17 cellular contexts compared by ENCODE assay signal in genomic region chr1:17080085-17080759, GRCh38. TPM values are rescaled to one million over a fixed set of nuclear protein-coding genes. Genes with fewer than 3 reads are reported as not detected.
DNase-seq lines count a peak whose midpoint lies in the region; ATAC-seq, FAIRE-seq and TF ChIP-seq lines count a peak whose summit lies in the region.
"Had no signal": no experiment of that assay in that cellular context is flagged by ENCODE, and none has a peak within 500 bp of the region (broad histone marks: within the 10 kb centered on the region; RNA-seq: fewer than 3 reads in every experiment).

No MANE protein-coding gene starts in this region.

- H2AFZ ChIP-seq in GM12878 (ENCODE audit: control insufficient read depth, low read depth, low read length): no peak overlapping the region

- H3K9me3 ChIP-seq in HEK293 (ENCODE audit: control insufficient read depth, insufficient read depth, low read depth, low read length) (no peaks in the 10 kb centered on the region), GM12878 (replicated peaks; ENCODE audit: control insufficient read depth, insufficient read depth, low read length) (no peaks in the 10 kb centered on the region; the same call in 2 of the 3 replicates), neutrophil (no peaks in the 10 kb centered on the region), gastrocnemius medialis (no peaks in the 10 kb centered on the region)

- H3K4me2 ChIP-seq in GM12878 (ENCODE audit: control insufficient read depth, insufficient read depth): no peak overlapping the region

- no peak for TF ChIP-seq EP300 in GM12878 (IDR thresholded peaks at IDR 0.05; ENCODE audit: borderline replicate concordance in 1 of 2, control insufficient read depth in 1 of 2, low read depth in 2 of 2, low read length in 2 of 2)

- H3K9me3 Mint-ChIP-seq in immature natural killer cell: no peaks in the 10 kb centered on the region
- H3K9me3 Mint-ChIP-seq: CD8-positive, alpha-beta T cell had no signal

- TF ChIP-seq POLR2A in GM12878 (IDR thresholded peaks at IDR 0.05; ENCODE audit: low read depth, low read length) (no peak), gastrocnemius medialis (IDR thresholded peaks at IDR 0.05) (no peak)

- no peak overlapping the region for H3K27ac Mint-ChIP-seq in immature natural killer cell
- H3K27ac Mint-ChIP-seq: CD8-positive, alpha-beta T cell; IgD-negative memory B cell had no signal

- peaks cover 1 to 9% (median 1%) of the 10 kb centered on the region in 3 donors for H3K27me3 Mint-ChIP-seq in immature natural killer cell (ENCODE audit: low read depth in 3 of 3)

- H3K4me3 ChIP-seq in HEK293 (ENCODE audit: low read depth, low read length) (no peak overlapping the region), GM12878 (no peak overlapping the region), neutrophil (ENCODE audit: low read depth in 1 of 2, low read length in 1 of 2) (no peak overlapping the region), gastrocnemius medialis (no peak overlapping the region)

- H3K36me3 Mint-ChIP-seq in immature natural killer cell: no peaks in the 10 kb centered on the region
- H3K36me3 Mint-ChIP-seq: CD8-positive, alpha-beta T cell had no signal

- H3K27me3 ChIP-seq in GM12878 (replicated peaks in 1 of 2; ENCODE audit: control insufficient read depth in 2 of 2, insufficient read depth in 2 of 2, low read length in 1 of 2): 0 out of 4 replicates have a peak, but pooled peaks cover 0 to 1% of the 10 kb centered on the region in 2 experiments
- no peaks in the 10 kb centered on the region for H3K27me3 ChIP-seq in neutrophil
- H3K27me3 ChIP-seq in gastrocnemius medialis: no peaks in the 10 kb centered on the region

- peaks cover 0 to 2% of the 10 kb centered on the region in 2 donors for H3K4me1 Mint-ChIP-seq in immature natural killer cell

- H3K79me2 ChIP-seq in GM12878 (ENCODE audit: control insufficient read depth, insufficient read depth, low read length): no peaks in the 10 kb centered on the region

- in situ Hi-C loops in GM12878 (cut with MboI) (no loop called here), gastrocnemius medialis (cut with MboI; ENCODE audit: low sequenced_read_pairs in 4 of 4) (no loop called here)

- H3K9ac ChIP-seq in GM12878 (ENCODE audit: control insufficient read depth, insufficient read depth, low read length): no peak overlapping the region

- BruUV-seq in GM12878 (replicated peaks; lab: Mats Ljungman, UMichigan): no TSS peak

- CTCF ChIA-PET in HEK293 (lab: Yijun Ruan, JAX) (interaction anchor here (0.6 to 1.9 kb wide), 2 partner anchors 19 to 29 kb away, joined by 3 to 5 read pairs; no protein-coding TSS in a partner anchor), GM12878 (lab: Yijun Ruan, JAX) (interaction anchor here (0.5 to 1.1 kb wide), 5 partner anchors 15 to 887 kb away, joined by 3 to 4 read pairs (median 3); no protein-coding TSS in a partner anchor)

- RAD21 ChIA-PET in GM12878 (lab: Charles Lee; ENCODE audit: unreplicated experiment): interaction anchor here (0.7 to 2.0 kb wide), 2 partner anchors 20 to 39 kb away, joined by 4 to 8 read pairs; partner anchors contain the start of gene PADI2

- FAIRE-seq in GM12878 (lab: Jason Lieb, UNC): no peak
- FAIRE-seq: GM12891, H54 had no signal

- ATAC-seq in GM12878 (no peak), gastrocnemius medialis (no peak)
- ATAC-seq: CD8-positive, alpha-beta T cell; HCT116 had no signal

- H3K4me3 Mint-ChIP-seq in immature natural killer cell: no peak overlapping the region
- H3K4me3 Mint-ChIP-seq: CD14-positive monocyte; CD8-positive, alpha-beta T cell had no signal

- 49% methylated on average over 8 of the region's 8 CpGs for WGBS in GM12878 (ENCODE audit: insufficient coverage, insufficient replicate concordance, low lambda C conversion rate, missing lambda C conversion rate)

- DNase-seq in GM12878 (ENCODE audit: low read depth, low spot score) (no peak), gastrocnemius medialis (no peak), immature natural killer cell (no peak), RKO (ENCODE audit: low spot score) (no peak), DMS153 treated with DMSO at 0.1 percent for 48 hours (lab: John Stamatoyannopoulos, UW; ENCODE audit: unreplicated experiment) (no peak)
- no peak for DNase-seq in activated naive CD4-positive, alpha-beta T cell (lab: John Stamatoyannopoulos, UW)
- DNase-seq: CD8-positive, alpha-beta T cell; COR-L47; DMS53; Karpas-422 had no signal

- H3K36me3 ChIP-seq in HEK293 (ENCODE audit: control insufficient read depth in 2 of 2, insufficient read depth in 1 of 2, low read length in 2 of 2) (no peaks in the 10 kb centered on the region), GM12878 (ENCODE audit: control insufficient read depth in 2 of 2, insufficient read depth in 2 of 2, low read length in 1 of 2) (no peaks in the 10 kb centered on the region), neutrophil (peaks cover 98% of the 10 kb centered on the region), gastrocnemius medialis (peaks cover 0 to 50% of the 10 kb centered on the region in 2 donors)

- TF ChIP-seq CTCF in HEK293 (tag by site-specific recombination; IDR thresholded peaks at IDR 0.05) (no peak), GM12878 (IDR thresholded peaks at IDR 0.05 in 2 of 3, conservative IDR thresholded peaks at IDR 0.05 in 1 of 3; ENCODE audit: control insufficient read depth in 2 of 3, extremely low read depth in 1 of 3, insufficient read depth in 1 of 3, low read depth in 3 of 3, low read length in 3 of 3) (no peak), neutrophil (IDR thresholded peaks at IDR 0.05) (no peak), gastrocnemius medialis (IDR thresholded peaks at IDR 0.05 in 4 of 5, conservative IDR thresholded peaks at IDR 0.05 in 1 of 5) (no peak)

- SMC1A ChIA-PET in GM12878 (lab: Charles Lee; ENCODE audit: uncharacterized antibody, unreplicated experiment): interaction anchor here (1.0 to 1.7 kb wide), 3 partner anchors 18 to 32 kb away, joined by 3 to 7 read pairs (median 6); no protein-coding TSS in a partner anchor

- no peak for TF ChIP-seq RAD21 in GM12878 (IDR thresholded peaks at IDR 0.05; ENCODE audit: insufficient read depth, low read depth, low read length)

- H3K4me1 ChIP-seq in HEK293 (ENCODE audit: control insufficient read depth, insufficient read depth, low read length): no peaks in the 10 kb centered on the region
- peaks cover 14% of the 10 kb centered on the region for H3K4me1 ChIP-seq in GM12878 (ENCODE audit: control insufficient read depth, insufficient read depth, low read length)
- peaks cover 36 to 55% of the 10 kb centered on the region in 2 experiments for H3K4me1 ChIP-seq in neutrophil (ENCODE audit: control insufficient read depth in 1 of 2, insufficient read depth in 1 of 2, low read depth in 1 of 2, low read length in 1 of 2)
- H3K4me1 ChIP-seq in gastrocnemius medialis: peaks cover 19 to 29% of the 10 kb centered on the region in 2 donors

- no peaks in the 10 kb centered on the region for H4K20me1 ChIP-seq in GM12878 (ENCODE audit: control insufficient read depth, insufficient read depth)

- intact Hi-C loops in GM12878 (cut with micrococcal nuclease; ENCODE audit: unreplicated experiment): no loop called here
- intact Hi-C loops in gastrocnemius medialis (cut with DNase I; ENCODE audit: low total_unique reads): no loop called here

- POLR2A ChIA-PET in HEK293 (lab: Yijun Ruan, JAX) (no interaction called here), GM12878 (lab: Charles Lee) (interaction anchor here (1.1 to 1.6 kb wide), 3 partner anchors 14 to 41 kb away, joined by 3 to 12 read pairs (median 6); no protein-coding TSS in a partner anchor)

- H3K27ac ChIP-seq in HEK293 (ENCODE audit: extremely low read depth, low read depth, low read length) (no peak overlapping the region), GM12878 (ENCODE audit: control insufficient read depth, insufficient read depth) (no peak overlapping the region), neutrophil (peak overlapping the region; percentile 66), gastrocnemius medialis (peak overlapping the region; percentile 47 to 97 (median 68))

RNA-seq across cellular contexts. Expression of gene SDHB, which starts 26.4 kb away (rescaled TPM):
- total RNA-seq in GM12878 (2013; cell fraction: nucleolus; rRNA removed): 55.7 and 56.3 TPM in 2 replicates
- 185 and 207 TPM in 2 replicates for total RNA-seq in GM12878 (2014; rRNA removed)
- total RNA-seq in GM12878 (2014; rRNA removed; fragmentation: Illumina TruSeq; extraction: Trizol): 147 and 157 TPM in 2 replicates
- total RNA-seq in GM12878 (2021): 122 and 124 TPM in 2 replicates
- 68.9 TPM for polyA plus RNA-seq in GM12878 (2011; ENCODE audit: low read depth)
- 319 and 379 TPM in 2 replicates for polyA plus RNA-seq in GM12878 (2011; rRNA removed)
- polyA plus RNA-seq in GM12878 (2011; cell fraction: cytosol; rRNA removed): 203 and 219 TPM in 2 replicates
- polyA plus RNA-seq in GM12878 (2011; cell fraction: nucleus; rRNA removed): 140 and 142 TPM in 2 replicates
- 83.3 and 94.6 TPM in 2 replicates for polyA plus RNA-seq in GM12878 (2012)
- polyA plus RNA-seq in GM12878 (2014; fragmentation: Illumina TruSeq; extraction: Trizol): 192 and 230 TPM in 2 replicates
- 100 to 1,000 TPM; 101 to 215 TPM for polyA plus RNA-seq in GM12878 (2014; fragmentation: Nextera tagmentation; extraction: Ambion mirVana)
- 164 and 174 TPM in 2 replicates for polyA plus RNA-seq in GM12878 (2014; rRNA removed)
- polyA plus RNA-seq in GM12878 (2016; fragmentation: Nextera tagmentation; extraction: Ambion mirVana): 100 to 1,000 TPM; 249 to 263 TPM
- 175 and 344 TPM in 2 replicates for polyA minus RNA-seq in GM12878 (2011; rRNA and poly(A)+ RNA removed)
- 61.1 and 65.6 TPM in 2 replicates for polyA minus RNA-seq in GM12878 (2011; cell fraction: cytosol; rRNA and poly(A)+ RNA removed)
- 35.7 and 49.8 TPM in 2 replicates for polyA minus RNA-seq in GM12878 (2011; cell fraction: nucleus; rRNA and poly(A)+ RNA removed)
- total RNA-seq in gastrocnemius medialis: 100 to 1,000 TPM; 238 to 405 (median 328) TPM
- polyA plus RNA-seq in immature natural killer cell: 100 to 1,000 TPM; 142 to 299 (median 173) TPM

RNA-seq across cellular contexts. Expression of gene PADI2, which starts 39.0 kb away (rescaled TPM):
- 46.4 and 54.7 TPM in 2 replicates for total RNA-seq in GM12878 (2013; cell fraction: nucleolus; rRNA removed)
- total RNA-seq in GM12878 (2014; rRNA removed): 0.05 and 0.06 TPM in 2 replicates
- total RNA-seq in GM12878 (2014; rRNA removed; fragmentation: Illumina TruSeq; extraction: Trizol): 0.09 TPM in 2 replicates
- 0.18 and 0.21 TPM in 2 replicates for total RNA-seq in GM12878 (2021)
- 0.33 TPM for polyA plus RNA-seq in GM12878 (2011; ENCODE audit: low read depth)
- polyA plus RNA-seq in GM12878 (2011; rRNA removed): 1.9 and 3.0 TPM in 2 replicates
- polyA plus RNA-seq in GM12878 (2011; cell fraction: cytosol; rRNA removed): 2.3 and 2.7 TPM in 2 replicates
- polyA plus RNA-seq in GM12878 (2011; cell fraction: nucleus; rRNA removed): 7.6 and 15.7 TPM in 2 replicates
- polyA plus RNA-seq in GM12878 (2012): 0.61 and 1.5 TPM in 2 replicates
- polyA plus RNA-seq in GM12878 (2014; fragmentation: Illumina TruSeq; extraction: Trizol): 0.06 and 0.19 TPM in 2 replicates
- under 1 TPM; 0.05 to 0.09 TPM for polyA plus RNA-seq in GM12878 (2014; fragmentation: Nextera tagmentation; extraction: Ambion mirVana)
- polyA plus RNA-seq in GM12878 (2014; rRNA removed): 0.09 and 0.10 TPM in 2 replicates
- polyA plus RNA-seq in GM12878 (2016; fragmentation: Nextera tagmentation; extraction: Ambion mirVana): under 1 TPM in 1 of 2 experiments, not detected in 1; 0.17 TPM
- 3.7 and 4.6 TPM in 2 replicates for polyA minus RNA-seq in GM12878 (2011; rRNA and poly(A)+ RNA removed)
- polyA minus RNA-seq in GM12878 (2011; cell fraction: cytosol; rRNA and poly(A)+ RNA removed): 1.9 and 2.0 TPM in 2 replicates
- polyA minus RNA-seq in GM12878 (2011; cell fraction: nucleus; rRNA and poly(A)+ RNA removed): 2.1 and 2.3 TPM in 2 replicates
- 100 to 1,000 TPM; 156 to 176 (median 171) TPM for total RNA-seq in gastrocnemius medialis
- 1 to 10 TPM in 1 of 3 donors, under 1 TPM in 2; 0.15 to 1.6 (median 0.20) TPM for polyA plus RNA-seq in immature natural killer cell
- total RNA-seq: CD8-positive, alpha-beta T cell had no signal

Comparison
In these comparisons a context has a peak if more than half of its experiments do, and no peak if none do; other contexts are left out.
1. H3K27ac ChIP-seq: peak in neutrophil (single experiment) and gastrocnemius medialis (4 of 4); none in HEK293 (single experiment) and GM12878 (single experiment).